Comparison of ENCODE assay signal across 22 cellular contexts in genomic region chr2:207012461-207012860, GRCh38.
A peak's percentile ranks its signal among the peaks of the same experiment; 100 is the strongest.
DNase-seq lines count a peak whose midpoint lies in the region; ATAC-seq lines count a peak whose summit lies in the region.
"Had no signal": no experiment of that assay in that cellular context is flagged by ENCODE, and none has a peak within 500 bp of the region (broad histone marks: within the 10 kb centered on the region; RNA-seq: fewer than 3 reads in every experiment).

No MANE protein-coding gene starts in this region.

- H4K8ac ChIP-seq in trophoblast cell (ENCODE audit: low read depth, low read length) = no peak overlapping the region

- H2BK120ac ChIP-seq in trophoblast cell (ENCODE audit: insufficient read depth, low read length, poor library complexity) = no peak overlapping the region

- H3F3A ChIP-seq in GM23248 (ENCODE audit: insufficient read depth) = peaks cover 7% of the 10 kb centered on the region

- no peak overlapping the region for H4K12ac ChIP-seq in trophoblast cell (ENCODE audit: low read depth, low read length)

- no peak overlapping the region for H3K14ac ChIP-seq in trophoblast cell (ENCODE audit: low read length)

- H3K79me2 ChIP-seq in GM23248 (ENCODE audit: insufficient read depth) = no peaks in the 10 kb centered on the region
- no peaks in the 10 kb centered on the region for H3K79me2 ChIP-seq in trophoblast cell (ENCODE audit: control insufficient read depth, insufficient read depth, low read length, poor library complexity)

- no peak overlapping the region for H2BK5ac ChIP-seq in trophoblast cell (ENCODE audit: low read depth, low read length, poor library complexity)

- no peak overlapping the region for H4K91ac ChIP-seq in trophoblast cell (ENCODE audit: low read depth, low read length)

- H3K79me1 ChIP-seq in trophoblast cell (ENCODE audit: low read length) = peaks cover 2% of the 10 kb centered on the region

- no peak overlapping the region for H3K23ac ChIP-seq in trophoblast cell (ENCODE audit: low read length)

- H3K36me3 ChIP-seq in GM23248 (ENCODE audit: low read depth) = no peaks in the 10 kb centered on the region
- no peaks in the 10 kb centered on the region for H3K36me3 ChIP-seq in trophoblast cell (ENCODE audit: control insufficient read depth in 1 of 2, insufficient read depth in 2 of 2, low read length in 2 of 2)
- H3K36me3 ChIP-seq: brain microvascular endothelial cell, gastroesophageal sphincter, neutrophil had no signal

- H3K9ac ChIP-seq in GM23248 = no peak overlapping the region
- no peak overlapping the region for H3K9ac ChIP-seq in trophoblast cell (ENCODE audit: low read length)

- 53 to 55% methylated on average over 1 of the region's 1 CpG for WGBS in GM23248 (ENCODE audit: low coverage in 1 of 2, low lambda C conversion rate in 2 of 2, missing lambda C conversion rate in 2 of 2), 2 experiments
- no CpG with 5 or more reads among the region's 1 CpG for WGBS in trophoblast cell (ENCODE audit: extremely low coverage, insufficient coverage, insufficient read length)

- DNase-seq in GM23248 = peak; percentile 45
- DNase-seq in RKO (ENCODE audit: low spot score) = peak; percentile 2
- peak; percentile 10 to 67 for DNase-seq in trophoblast cell
- no peak for DNase-seq in Kasumi-1 (lab: John Stamatoyannopoulos, UW)
- no peak for DNase-seq in DMS153 treated with DMSO at 0.1 percent for 48 hours (lab: John Stamatoyannopoulos, UW; ENCODE audit: unreplicated experiment)
- DNase-seq: activated CD8-positive, alpha-beta T cell treated with anti-CD3 and anti-CD28 coated beads for 36 hours; activated effector memory CD4-positive, alpha-beta T cell treated with anti-CD3 and anti-CD28 coated beads, Interleukin-2, amount 50 U/mL, for 16 hours; activated T-cell treated with anti-CD3 and anti-CD28 coated beads for 4 hours; brain microvascular endothelial cell; cortex of kidney; kidney; NCI-H1105 treated with DMSO at 0.1 percent for 48 hours; psoas muscle; stimulated activated naive B cell treated with anti-CD40 and anti-IgM and Interleukin-4, amounts not matched to agents 10 μg/mL and 1 μg/mL and 100 μg/mL, for 72 hours had no signal

- H2AFZ ChIP-seq in GM23248 (no peak overlapping the region), trophoblast cell (ENCODE audit: insufficient read depth, low read length, poor library complexity) (no peak overlapping the region)

- H3K4me3 ChIP-seq in GM23248 = no peak overlapping the region
- H3K4me3 ChIP-seq in trophoblast cell (ENCODE audit: low read depth, low read length) = no peak overlapping the region
- H3K4me3 ChIP-seq: gastroesophageal sphincter, psoas muscle, smooth muscle cell had no signal

- no peak overlapping the region for H3K4ac ChIP-seq in trophoblast cell (ENCODE audit: low read depth, low read length)

- peak; percentile 99 for ATAC-seq in esophagus mucosa
- no peak for ATAC-seq in GM18517 (IDR thresholded peaks at IDR 0.05; ENCODE audit: unreplicated experiment)
- no peak for ATAC-seq in GM21576 (IDR thresholded peaks at IDR 0.05; ENCODE audit: unreplicated experiment)
- ATAC-seq: activated CD8-positive, alpha-beta T cell treated with anti-CD3 and anti-CD28 coated beads for 36 hours; gastroesophageal sphincter; HepG2; psoas muscle; Right ventricle myocardium inferior; stimulated activated naive B cell treated with anti-CD40 and anti-IgM and Interleukin-4, amounts not matched to agents 10 μg/mL and 1 μg/mL and 100 μg/mL, for 72 hours had no signal

- peaks cover 39% of the 10 kb centered on the region for H3K4me1 ChIP-seq in GM23248 (ENCODE audit: insufficient read depth)
- H3K4me1 ChIP-seq in trophoblast cell (ENCODE audit: control insufficient read depth in 1 of 2, insufficient read depth in 2 of 2, low read length in 2 of 2) = peaks cover 0 to 5% of the 10 kb centered on the region in 2 experiments
- H3K4me1 ChIP-seq: gastroesophageal sphincter, psoas muscle had no signal

- H3K18ac ChIP-seq in trophoblast cell (ENCODE audit: low read length) = no peak overlapping the region

- H2AK5ac ChIP-seq in trophoblast cell (ENCODE audit: low read length) = no peak overlapping the region

- no peaks in the 10 kb centered on the region for H3K9me2 ChIP-seq in GM23248 (ENCODE audit: insufficient read depth)

- H2BK12ac ChIP-seq in trophoblast cell (ENCODE audit: low read length) = no peak overlapping the region

- in situ Hi-C loops in GM23248 (cut with MboI) = no loop called here

- H3K27ac ChIP-seq in GM23248 = no peak overlapping the region
- H3K27ac ChIP-seq in trophoblast cell (ENCODE audit: low read depth, low read length) = no peak overlapping the region
- H3K27ac ChIP-seq: brain microvascular endothelial cell, gastroesophageal sphincter, neutrophil, psoas muscle had no signal

- H3K9me3 ChIP-seq in GM23248 (ENCODE audit: low read depth) (no peaks in the 10 kb centered on the region), trophoblast cell (ENCODE audit: insufficient read depth, low read depth, low read length) (no peaks in the 10 kb centered on the region)
- H3K9me3 ChIP-seq: gastroesophageal sphincter, neutrophil, psoas muscle had no signal

- H3K27me3 ChIP-seq in GM23248 (replicated peaks; ENCODE audit: insufficient read depth) = no peaks in the 10 kb centered on the region
- H3K27me3 ChIP-seq in trophoblast cell (ENCODE audit: insufficient read depth, low read length) = no peaks in the 10 kb centered on the region
- H3K27me3 ChIP-seq: brain microvascular endothelial cell, gastroesophageal sphincter, neutrophil had no signal

- no peaks in the 10 kb centered on the region for H4K20me1 ChIP-seq in GM23248 (ENCODE audit: insufficient read depth)

- H3K4me2 ChIP-seq in GM23248 (ENCODE audit: unreplicated experiment) = peak overlapping the region; percentile 23
- H3K4me2 ChIP-seq in trophoblast cell (ENCODE audit: low read length) = no peak overlapping the region
- H3K4me2 ChIP-seq: smooth muscle cell had no signal

Comparison
In these comparisons a context has a peak if more than half of its experiments do, and no peak if none do; other contexts are left out.
1. DNase-seq: peak in GM23248 (single experiment), RKO (single experiment) and trophoblast cell (2 of 2); none in Kasumi-1 (0 of 2) and DMS153 treated with DMSO at 0.1 percent for 48 hours (single experiment).